ENCODE assay signal across 27 cellular contexts in genomic region chr1:78541479-78541878, GRCh38.
"Had no signal": no experiment of that assay in that cellular context is flagged by ENCODE, and none has a peak within 500 bp of the region (broad histone marks: within the 10 kb centered on the region; RNA-seq: fewer than 3 reads in every experiment).

No MANE protein-coding gene starts in this region.

- H3K4me1 ChIP-seq: stomach, suprapubic skin, testis, thyroid gland, tibial artery, tibial nerve, transverse colon, upper lobe of left lung, upper lobe of right lung, vagina had no signal

- H3K27ac ChIP-seq: stomach, suprapubic skin, testis, thoracic aorta, thyroid gland, tibial artery, tibial nerve, transverse colon, upper lobe of left lung, upper lobe of right lung, uterus, vagina had no signal

- H3K4me3 ChIP-seq: stomach, suprapubic skin, testis, thoracic aorta, thyroid gland, tibial artery, tibial nerve, transverse colon, upper lobe of left lung, upper lobe of right lung, uterus, vagina had no signal

- ATAC-seq: stimulated activated effector memory CD8-positive, alpha-beta T cell treated with anti-CD3 and anti-CD28 coated beads, Interleukin-12 subunit alpha, Interleukin-12 subunit beta, amount 100 ng/mL, for 72 hours; stimulated activated memory B cell treated with anti-CD40 and anti-IgM and Interleukin-4, amounts not matched to agents 10 μg/mL and 1 μg/mL and 100 μg/mL, for 72 hours; stimulated activated naive B cell treated with anti-CD40 and anti-IgM and Interleukin-4, amounts not matched to agents 10 μg/mL and 1 μg/mL and 100 μg/mL, for 72 hours; stimulated activated naive CD8-positive, alpha-beta T cell treated with anti-CD3 and anti-CD28 coated beads, Interleukin-15, amount 100 ng/mL, for 72 hours; stimulated activated naive CD8-positive, alpha-beta T cell treated with anti-CD3 and anti-CD28 coated beads, Interleukin-15, Interleukin-2, amounts not matched to agents 100 U/mL and 50 U/mL, for 24 hours; upper lobe of right lung had no signal

- H3K27me3 ChIP-seq: stomach, suprapubic skin, testis, thyroid gland, tibial artery, tibial nerve, transverse colon, upper lobe of left lung, upper lobe of right lung, uterus, vagina had no signal

- FAIRE-seq: urothelium cell line had no signal

- H3K36me3 ChIP-seq: stomach, suprapubic skin, thoracic aorta, thyroid gland, tibial artery, tibial nerve, transverse colon, upper lobe of left lung, upper lobe of right lung, uterus, vagina had no signal

- DNase-seq: stimulated activated CD4-positive, alpha-beta T cell treated with anti-CD3 and anti-CD28 coated beads, Interleukin-2, amount 100 ng/mL, for 48 hours; stimulated activated CD4-positive, alpha-beta T cell treated with anti-CD3 and anti-CD28 coated beads, Interleukin-4, amount 100 ng/mL, for 1 hour; stimulated activated CD4-positive, alpha-beta T cell treated with anti-CD3 and anti-CD28 coated beads, Interleukin-4, amount 100 ng/mL, for 24 hours; stimulated activated CD4-positive, alpha-beta T cell treated with anti-CD3 and anti-CD28 coated beads, Interleukin-4, amount 100 ng/mL, for 4 hours; stimulated activated CD8-positive, alpha-beta memory T cell treated with anti-CD3 and anti-CD28 coated beads, Interleukin-4, amount 100 ng/mL, for 48 hours; stimulated activated naive B cell treated with anti-CD40 and anti-IgM and Interleukin-4, amounts not matched to agents 10 μg/mL and 1 μg/mL and 100 μg/mL, for 72 hours; stimulated activated naive CD4-positive, alpha-beta T cell; stimulated activated naive CD4-positive, alpha-beta T cell treated with Interleukin-2 at 50 U/mL for 16 hours; stimulated activated naive CD8-positive, alpha-beta T cell treated with anti-CD3 and anti-CD28 coated beads, Interleukin-15, amount 100 ng/mL, for 72 hours; stimulated activated naive CD8-positive, alpha-beta T cell treated with anti-CD3 and anti-CD28 coated beads, Interleukin-15, Interleukin-2, amounts not matched to agents 100 U/mL and 50 U/mL, for 24 hours; stomach; substantia nigra; testis; thyroid gland; tibial artery; transverse colon; trophoblast cell; upper lobe of left lung; upper lobe of right lung; uterus had no signal

- H3K9me3 ChIP-seq: stomach, suprapubic skin, testis, thoracic aorta, thyroid gland, transverse colon, upper lobe of left lung, upper lobe of right lung, uterus, vagina had no signal
